Comparison of ENCODE assay signal across 25 cellular contexts in the genomic region with DNA sequence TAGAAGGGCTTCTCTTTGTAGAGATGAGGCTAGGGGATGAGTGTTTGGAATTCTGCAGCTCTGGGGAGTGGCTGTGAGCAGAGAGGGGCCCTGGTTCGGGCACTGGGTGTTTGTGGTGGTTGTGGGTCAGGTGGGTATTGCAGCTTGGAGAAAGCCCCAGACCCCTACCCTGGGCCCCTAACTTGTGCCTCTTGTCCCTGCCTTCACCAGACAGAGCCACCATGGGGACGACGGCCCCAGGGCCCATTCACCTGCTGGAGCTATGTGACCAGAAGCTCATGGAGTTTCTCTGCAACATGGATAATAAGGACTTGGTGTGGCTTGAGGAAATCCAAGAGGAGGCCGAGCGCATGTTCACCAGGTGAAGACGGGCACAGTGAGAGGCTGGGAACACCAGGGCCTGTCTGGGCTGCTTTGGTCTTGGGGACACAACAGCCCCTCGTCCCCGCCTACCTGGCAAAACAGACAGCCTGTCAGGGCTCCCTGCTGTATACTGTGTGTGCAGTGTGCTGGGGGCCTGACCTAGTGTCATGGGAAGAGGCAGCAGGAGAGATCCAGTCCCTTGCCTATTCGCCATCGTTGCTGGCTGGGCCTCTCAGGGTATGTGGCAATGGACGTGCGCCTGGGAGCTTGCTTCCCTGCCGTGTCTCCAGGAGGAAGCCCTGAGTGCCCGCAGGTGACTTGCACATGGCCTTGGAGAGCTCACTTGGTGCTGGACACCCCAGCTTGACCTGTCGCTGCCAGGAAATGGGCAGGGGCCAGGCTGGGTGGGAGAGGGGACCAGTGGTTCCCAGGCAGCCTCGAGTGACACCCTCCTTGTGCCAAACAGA.
"Had no signal": no experiment of that assay in that cellular context is flagged by ENCODE, and none has a peak within 500 bp of the region (broad histone marks: within the 10 kb centered on the region; RNA-seq: fewer than 3 reads in every experiment).

No MANE protein-coding gene starts in this region.

- H3K27me3 Mint-ChIP-seq: activated CD4-positive, alpha-beta memory T cell treated with anti-CD3 and anti-CD28 coated beads, Interleukin-2, amount 10 ng/mL, durations not matched to agents 7 days and 5 days; activated CD8-positive, alpha-beta memory T cell treated with anti-CD3 and anti-CD28 coated beads, Interleukin-2, amount 10 ng/mL, durations not matched to agents 7 days and 5 days; activated naive CD8-positive, alpha-beta T cell treated with anti-CD3 and anti-CD28 coated beads, Interleukin-2, amount 10 ng/mL, durations not matched to agents 7 days and 5 days; stimulated activated naive B cell treated with anti-CD40 and anti-IgM and Interleukin-4, amounts not matched to agents 10 μg/mL and 1 μg/mL and 100 μg/mL, for 72 hours had no signal

- H3K4me3 Mint-ChIP-seq: activated CD4-positive, alpha-beta memory T cell treated with anti-CD3 and anti-CD28 coated beads, Interleukin-2, amount 10 ng/mL, durations not matched to agents 7 days and 5 days; activated CD8-positive, alpha-beta memory T cell treated with anti-CD3 and anti-CD28 coated beads, Interleukin-2, amount 10 ng/mL, durations not matched to agents 7 days and 5 days; activated naive CD8-positive, alpha-beta T cell treated with anti-CD3 and anti-CD28 coated beads, Interleukin-2, amount 10 ng/mL, durations not matched to agents 7 days and 5 days; stimulated activated naive B cell treated with anti-CD40 and anti-IgM and Interleukin-4, amounts not matched to agents 10 μg/mL and 1 μg/mL and 100 μg/mL, for 72 hours; T-helper 1 cell treated with Interleukin-12 subunit alpha and Interleukin-12 subunit beta and Interleukin-4 antibody, amounts not matched to agents 30 μg/mL and 1 μg/mL, for 36 hours had no signal

- H3K27ac ChIP-seq: body of pancreas, coronary artery, gastrocnemius medialis, neural progenitor cell, psoas muscle, right lobe of liver, tibial nerve, vagina, VCaP had no signal

- H3K9me3 ChIP-seq: body of pancreas, gastrocnemius medialis, psoas muscle, right lobe of liver, tibial nerve, vagina had no signal

- DNase-seq: activated CD4-positive, alpha-beta memory T cell treated with anti-CD3 and anti-CD28 coated beads, Interleukin-2, amount 10 ng/mL, durations not matched to agents 7 days and 5 days; activated CD4-positive, alpha-beta T cell treated with anti-CD3 and anti-CD28 coated beads for 1 hour; activated CD8-positive, alpha-beta memory T cell treated with anti-CD3 and anti-CD28 coated beads, Interleukin-2, amount 10 ng/mL, durations not matched to agents 7 days and 5 days; activated naive CD4-positive, alpha-beta T cell treated with Interleukin-2 at 50 U/mL for 16 hours; activated naive CD8-positive, alpha-beta T cell treated with anti-CD3 and anti-CD28 coated beads, Interleukin-2, amount 10 ng/mL, durations not matched to agents 7 days and 5 days; amygdala; body of pancreas; caudate nucleus; gastrocnemius medialis; kidney; midbrain; psoas muscle; stimulated activated CD4-positive, alpha-beta T cell treated with anti-CD3 and anti-CD28 coated beads, Interleukin-4, amount 100 ng/mL, for 4 hours; stimulated activated naive B cell treated with anti-CD40 and anti-IgM and Interleukin-4, amounts not matched to agents 10 μg/mL and 1 μg/mL and 100 μg/mL, for 72 hours; substantia nigra had no signal

- H3K9me3 Mint-ChIP-seq: activated CD4-positive, alpha-beta memory T cell treated with anti-CD3 and anti-CD28 coated beads, Interleukin-2, amount 10 ng/mL, durations not matched to agents 7 days and 5 days; activated naive CD8-positive, alpha-beta T cell treated with anti-CD3 and anti-CD28 coated beads, Interleukin-2, amount 10 ng/mL, durations not matched to agents 7 days and 5 days; neural progenitor cell; stimulated activated naive B cell treated with anti-CD40 and anti-IgM and Interleukin-4, amounts not matched to agents 10 μg/mL and 1 μg/mL and 100 μg/mL, for 72 hours; T-helper 1 cell treated with Interleukin-12 subunit alpha and Interleukin-12 subunit beta and Interleukin-4 antibody, amounts not matched to agents 30 μg/mL and 1 μg/mL, for 36 hours had no signal

- H3K27me3 ChIP-seq: body of pancreas, gastrocnemius medialis, neural progenitor cell, right lobe of liver, tibial nerve, vagina had no signal

- H3K36me3 ChIP-seq: neural progenitor cell had no signal

- ATAC-seq: activated CD8-positive, alpha-beta memory T cell treated with anti-CD3 and anti-CD28 coated beads, Interleukin-2, amount 10 ng/mL, durations not matched to agents 7 days and 5 days; body of pancreas; gastrocnemius medialis; left lobe of liver; psoas muscle; right lobe of liver; stimulated activated naive B cell treated with anti-CD40 and anti-IgM and Interleukin-4, amounts not matched to agents 10 μg/mL and 1 μg/mL and 100 μg/mL, for 72 hours had no signal

- H3K27ac Mint-ChIP-seq: activated CD4-positive, alpha-beta memory T cell treated with anti-CD3 and anti-CD28 coated beads, Interleukin-2, amount 10 ng/mL, durations not matched to agents 7 days and 5 days; activated CD8-positive, alpha-beta memory T cell treated with anti-CD3 and anti-CD28 coated beads, Interleukin-2, amount 10 ng/mL, durations not matched to agents 7 days and 5 days; activated naive CD8-positive, alpha-beta T cell treated with anti-CD3 and anti-CD28 coated beads, Interleukin-2, amount 10 ng/mL, durations not matched to agents 7 days and 5 days; stimulated activated naive B cell treated with anti-CD40 and anti-IgM and Interleukin-4, amounts not matched to agents 10 μg/mL and 1 μg/mL and 100 μg/mL, for 72 hours; T-helper 1 cell treated with Interleukin-12 subunit alpha and Interleukin-12 subunit beta and Interleukin-4 antibody, amounts not matched to agents 30 μg/mL and 1 μg/mL, for 36 hours had no signal

- H3K4me3 ChIP-seq: body of pancreas, coronary artery, gastrocnemius medialis, lung, neural progenitor cell, psoas muscle, right lobe of liver, smooth muscle cell, tibial nerve, vagina had no signal
